In genomic region chr12:47742253-47742825, GRCh38 we compare ENCODE assay signal across 2 cellular contexts.
A peak's percentile ranks its signal among the peaks of the same experiment; 100 is the strongest.
TF ChIP-seq lines count a peak whose summit lies in the region.

No MANE protein-coding gene starts in this region.

TF ChIP-seq in HEK293, 187 proteins besides CTCF, POLR2A, EP300 and RAD21 (continues in another document):
- TF ChIP-seq ZNF239 (tag by site-specific recombination; IDR thresholded peaks at IDR 0.05) (no peak), ZNF624 (tag by site-specific recombination; IDR thresholded peaks at IDR 0.05) (no peak), ZNF311 (tag by site-specific recombination; IDR thresholded peaks at IDR 0.05; ENCODE audit: borderline replicate concordance) (no peak), ZNF621 (tag by site-specific recombination; IDR thresholded peaks at IDR 0.05) (no peak), ZNF280C (tag by site-specific recombination; IDR thresholded peaks at IDR 0.05) (no peak), TCF7L2 (IDR thresholded peaks at IDR 0.05; ENCODE audit: borderline replicate concordance, low read depth, low read length) (no peak), PRDM2 (tag by site-specific recombination; IDR thresholded peaks at IDR 0.05; ENCODE audit: borderline replicate concordance) (no peak), MYNN (tag by site-specific recombination; IDR thresholded peaks at IDR 0.05; ENCODE audit: borderline replicate concordance) (no peak), ZNF202 (tag by site-specific recombination; IDR thresholded peaks at IDR 0.05; ENCODE audit: borderline replicate concordance) (no peak), KLF17 (tag by site-specific recombination; IDR thresholded peaks at IDR 0.05) (no peak), INSM2 (tag by site-specific recombination; IDR thresholded peaks at IDR 0.05) (no peak), ZNF580 (tag by site-specific recombination; IDR thresholded peaks at IDR 0.05) (0 out of 2 replicates have a peak, but pooled peaks have one; percentile 13)

TF ChIP-seq in GM12878, 131 proteins besides CTCF, POLR2A, EP300 and RAD21:
- TF ChIP-seq RB1 (IDR thresholded peaks at IDR 0.05; ENCODE audit: borderline replicate concordance) (peak; percentile 39; the same call in 1 of the 2 replicates), SKIL (IDR thresholded peaks at IDR 0.05; ENCODE audit: low read depth, poor library complexity, severe bottlenecking) (peak; percentile 38), ZNF384 (IDR thresholded peaks at IDR 0.05; ENCODE audit: borderline replicate concordance, low read depth, low read length) (no peak), MYB (IDR thresholded peaks at IDR 0.05; ENCODE audit: borderline replicate concordance, low read depth, low read length) (no peak), TCF12 (IDR thresholded peaks at IDR 0.05; ENCODE audit: low read depth, low read length) (0 out of 2 replicates have a peak, but pooled peaks have one; percentile 8), DPF2 (IDR thresholded peaks at IDR 0.05) (peak; percentile 98), E2F4 (IDR thresholded peaks at IDR 0.05; ENCODE audit: low read depth, low read length) (no peak), MTA3 (IDR thresholded peaks at IDR 0.05; ENCODE audit: borderline replicate concordance, low read length) (no peak), SMC3 (IDR thresholded peaks at IDR 0.05; ENCODE audit: borderline replicate concordance, low read length) (peak; percentile 96), SMARCA5 (IDR thresholded peaks at IDR 0.05) (peak; percentile 82), E2F8 (IDR thresholded peaks at IDR 0.05; ENCODE audit: low read depth, partially characterized antibody) (no peak), IRF4 (IDR thresholded peaks at IDR 0.05; ENCODE audit: low read depth, low read length) (0 out of 2 replicates have a peak, but pooled peaks have one; percentile 23), GABPA (IDR thresholded peaks at IDR 0.05; ENCODE audit: low read depth) (no peak), TBL1XR1 (IDR thresholded peaks at IDR 0.05; ENCODE audit: low read depth, low read length) (no peak), ESRRA (IDR thresholded peaks at IDR 0.05; ENCODE audit: low read length) (0 out of 2 replicates have a peak, but pooled peaks have one; percentile 15), NR2C1 (IDR thresholded peaks at IDR 0.05) (no peak), WRNIP1 (IDR thresholded peaks at IDR 0.05; ENCODE audit: borderline replicate concordance, low read depth, low read length) (peak; percentile 100), JUND (IDR thresholded peaks at IDR 0.05; ENCODE audit: low read depth, low read length) (no peak), BHLHE40 (IDR thresholded peaks at IDR 0.05; ENCODE audit: borderline replicate concordance in 1 of 2, low read depth in 2 of 2, low read length in 1 of 2) (no peak), POU2F2 (IDR thresholded peaks at IDR 0.05; ENCODE audit: borderline replicate concordance, low read depth, low read length) (peak; percentile 43; the same call in 1 of the 3 replicates), NR2F1 (conservative IDR thresholded peaks at IDR 0.05) (peak; percentile 89), CREB1 (IDR thresholded peaks at IDR 0.05; ENCODE audit: low read depth) (no peak), KDM1A (IDR thresholded peaks at IDR 0.05; ENCODE audit: borderline replicate concordance) (no peak), MLLT1 (IDR thresholded peaks at IDR 0.05) (peak; percentile 19; the same call in 1 of the 2 replicates), ZNF24 (IDR thresholded peaks at IDR 0.05) (no peak), HDGF (IDR thresholded peaks at IDR 0.05) (no peak), EZH2 (IDR thresholded peaks at IDR 0.05; ENCODE audit: borderline replicate concordance, control insufficient read depth, low read depth, low read length) (no peak), NBN (IDR thresholded peaks at IDR 0.05) (peak; percentile 54; the same call in 1 of the 2 replicates), SRF (IDR thresholded peaks at IDR 0.05; ENCODE audit: low read depth in 2 of 2, low read length in 2 of 2) (no peak), YY1 (IDR thresholded peaks at IDR 0.05; ENCODE audit: low read depth, low read length) (peak; percentile 71), RELA (IDR thresholded peaks at IDR 0.05; ENCODE audit: borderline replicate concordance, partially characterized antibody) (peak; percentile 27), MAX (IDR thresholded peaks at IDR 0.05; ENCODE audit: low read depth, low read length) (no peak), RUNX3 (IDR thresholded peaks at IDR 0.05; ENCODE audit: low read length) (peak; percentile 49), PKNOX1 (IDR thresholded peaks at IDR 0.05) (0 out of 2 replicates have a peak, but pooled peaks have one; percentile 8)
TF ChIP-seq in GM12878: peak in this region for 17.
